ENCODE assay signal across 12 cellular contexts in genomic region chr13:35514166-35514565, GRCh38.
"Had no signal": no experiment of that assay in that cellular context is flagged by ENCODE, and none has a peak within 500 bp of the region (broad histone marks: within the 10 kb centered on the region; RNA-seq: fewer than 3 reads in every experiment).

No MANE protein-coding gene starts in this region.

- DNase-seq: activated CD4-positive, alpha-beta memory T cell treated with anti-CD3 and anti-CD28 coated beads for 36 hours; activated CD4-positive, alpha-beta T cell treated with anti-CD3 and anti-CD28 coated beads for 4 hours; activated gamma-delta T cell treated with Interleukin-2 at 50 U/mL for 16 hours; activated T-cell treated with anti-CD3 and anti-CD28 coated beads for 4 hours; adrenal gland; dermis blood vessel endothelial cell; effector memory CD8-positive, alpha-beta T cell; esophagus squamous epithelium; left ventricle myocardium superior; right cardiac atrium had no signal

- ATAC-seq: activated naive CD4-positive, alpha-beta T cell treated with anti-CD3 and anti-CD28 coated beads, Interleukin-2, amount 50 U/mL, for 72 hours; effector memory CD8-positive, alpha-beta T cell; left ventricle myocardium superior; right cardiac atrium; WTC11 had no signal
